In genomic region chr21:42299324-42300044, GRCh38 we compare ENCODE assay signal across 12 cellular contexts. TPM values are rescaled to one million over a fixed set of nuclear protein-coding genes. Genes with fewer than 3 reads are reported as not detected.
A peak's percentile ranks its signal among the peaks of the same experiment; 100 is the strongest.
DNase-seq lines count a peak whose midpoint lies in the region; ATAC-seq and TF ChIP-seq lines count a peak whose summit lies in the region.
"Had no signal": no experiment of that assay in that cellular context is flagged by ENCODE, and none has a peak within 500 bp of the region (broad histone marks: within the 10 kb centered on the region; RNA-seq: fewer than 3 reads in every experiment).

No MANE protein-coding gene starts in this region.

- H3K9me3 ChIP-seq in WERI-Rb-1 (ENCODE audit: severe bottlenecking) = no peaks in the 10 kb centered on the region

- H3K4me3 ChIP-seq in WERI-Rb-1 (ENCODE audit: low read depth, low read length) = no peak overlapping the region
- H3K4me3 ChIP-seq: smooth muscle cell had no signal

- peak overlapping the region; percentile 77 for H3K27ac Mint-ChIP-seq in dendritic cell treated with granulocyte-macrophage colony-stimulating factor and Interleukin-4, amounts not matched to agents 40 ng/mL and 50 ng/mL, for 4 days
- H3K27ac Mint-ChIP-seq: natural killer cell treated with Interleukin-12 subunit alpha and Interleukin-12 subunit beta and Interleukin-15 and Interleukin-18, amount 100 ng/mL, for 72 hours had no signal

- TF ChIP-seq CTCF in WERI-Rb-1 (IDR thresholded peaks at IDR 0.05; ENCODE audit: low read depth, low read length) = no peak

- no peak overlapping the region for H3K27ac ChIP-seq in WERI-Rb-1

- ATAC-seq in sciatic nerve (peak; percentile 70), GM21447 (IDR thresholded peaks at IDR 0.05; ENCODE audit: unreplicated experiment) (no peak)

- DNase-seq in HPDE6-E6E7 (ENCODE audit: extremely low spot score) = peak; percentile 17
- peak; percentile 6 for DNase-seq in SKM-1 (lab: John Stamatoyannopoulos, UW; ENCODE audit: unreplicated experiment)
- no peak for DNase-seq in sciatic nerve (ENCODE audit: low spot score)
- DNase-seq in NCI-H69 (lab: John Stamatoyannopoulos, UW) = no peak
- DNase-seq in WERI-Rb-1 = no peak
- DNase-seq: erythroblast had no signal

- no peaks in the 10 kb centered on the region for H3K27me3 ChIP-seq in WERI-Rb-1 (ENCODE audit: insufficient read depth, low read depth, severe bottlenecking)

- peaks cover 7% of the 10 kb centered on the region for H3K36me3 ChIP-seq in WERI-Rb-1

- intact Hi-C loops in dendritic cell treated with granulocyte-macrophage colony-stimulating factor and Interleukin-4, amounts not matched to agents 40 ng/mL and 50 ng/mL, for 4 days (cut with micrococcal nuclease) = no loop called here
- intact Hi-C loops in sciatic nerve (cut with DNase I) = no loop called here

- H3K4me3 Mint-ChIP-seq in dendritic cell treated with granulocyte-macrophage colony-stimulating factor and Interleukin-4, amounts not matched to agents 40 ng/mL and 50 ng/mL, for 4 days = no peak overlapping the region
- H3K4me3 Mint-ChIP-seq: natural killer cell treated with Interleukin-12 subunit alpha and Interleukin-12 subunit beta and Interleukin-15 and Interleukin-18, amount 100 ng/mL, for 72 hours had no signal

- peaks cover 4% of the 10 kb centered on the region for H3K27me3 Mint-ChIP-seq in dendritic cell treated with granulocyte-macrophage colony-stimulating factor and Interleukin-4, amounts not matched to agents 40 ng/mL and 50 ng/mL, for 4 days

- H3K36me3 Mint-ChIP-seq in dendritic cell treated with granulocyte-macrophage colony-stimulating factor and Interleukin-4, amounts not matched to agents 40 ng/mL and 50 ng/mL, for 4 days (ENCODE audit: low read depth) = peaks cover 21% of the 10 kb centered on the region
- H3K36me3 Mint-ChIP-seq: natural killer cell treated with Interleukin-12 subunit alpha and Interleukin-12 subunit beta and Interleukin-15 and Interleukin-18, amount 100 ng/mL, for 72 hours had no signal

- peaks cover 78% of the 10 kb centered on the region for H3K4me1 Mint-ChIP-seq in dendritic cell treated with granulocyte-macrophage colony-stimulating factor and Interleukin-4, amounts not matched to agents 40 ng/mL and 50 ng/mL, for 4 days (ENCODE audit: low read depth)

- H3K9me3 Mint-ChIP-seq in dendritic cell treated with granulocyte-macrophage colony-stimulating factor and Interleukin-4, amounts not matched to agents 40 ng/mL and 50 ng/mL, for 4 days = no peaks in the 10 kb centered on the region
- H3K9me3 Mint-ChIP-seq: natural killer cell treated with Interleukin-12 subunit alpha and Interleukin-12 subunit beta and Interleukin-15 and Interleukin-18, amount 100 ng/mL, for 72 hours had no signal

RNA-seq across cellular contexts. Expression of gene TFF3, which starts 15.7 kb away (rescaled TPM):
- 6.1 TPM for total RNA-seq in sciatic nerve
- total RNA-seq: LHCN-M2; natural killer cell treated with Interleukin-12 subunit alpha and Interleukin-12 subunit beta and Interleukin-15 and Interleukin-18, amount 100 ng/mL, for 72 hours; NCI-H460; smooth muscle cell had no signal

RNA-seq across cellular contexts. Expression of gene TFF2, which starts 51.3 kb away (rescaled TPM):
- total RNA-seq in sciatic nerve = not detected
- total RNA-seq: LHCN-M2; natural killer cell treated with Interleukin-12 subunit alpha and Interleukin-12 subunit beta and Interleukin-15 and Interleukin-18, amount 100 ng/mL, for 72 hours; NCI-H460; smooth muscle cell had no signal

Comparison
In these comparisons a context has a peak if more than half of its experiments do, and no peak if none do; other contexts are left out.
1. DNase-seq: peak in HPDE6-E6E7 (single experiment) and SKM-1 (single experiment); none in sciatic nerve (single experiment), NCI-H69 (single experiment) and WERI-Rb-1 (single experiment).